13 cellular contexts compared by ENCODE assay signal in the genomic region with DNA sequence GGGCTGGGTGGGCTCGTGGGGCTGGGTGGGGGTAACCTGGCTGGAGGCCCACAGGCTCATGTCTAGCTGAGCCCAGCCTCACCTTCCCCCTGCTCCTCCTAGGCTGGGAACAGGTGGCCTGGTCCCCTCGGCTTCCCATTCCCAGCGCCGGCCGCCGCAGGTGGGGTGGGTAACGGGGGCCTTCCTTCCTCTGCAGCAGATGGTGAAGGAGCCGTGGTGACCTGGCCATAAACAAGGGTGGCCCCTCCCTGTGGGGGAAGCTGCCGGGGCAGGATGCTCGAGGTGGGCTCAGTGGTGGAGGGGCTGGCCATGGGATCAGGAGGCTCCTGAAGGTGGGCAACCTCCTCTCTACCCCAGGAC. TPM values are rescaled to one million over a fixed set of nuclear protein-coding genes. Genes with fewer than 3 reads are reported as not detected.
DNase-seq lines count a peak whose midpoint lies in the region; ATAC-seq and TF ChIP-seq lines count a peak whose summit lies in the region.
"Had no signal": no experiment of that assay in that cellular context is flagged by ENCODE, and none has a peak within 500 bp of the region (broad histone marks: within the 10 kb centered on the region; RNA-seq: fewer than 3 reads in every experiment).

No MANE protein-coding gene starts in this region.

- in situ Hi-C loops in IMR-90 (cut with MboI; ENCODE audit: low sequenced_read_pairs) = no loop called here
- in situ Hi-C loops in KBM-7 (cut with MboI; ENCODE audit: low pct_unique_long_range_greater_than_20kb, low sequenced_read_pairs) = loop anchor here (10.0 kb wide), 1 partner anchor 117 kb away; no protein-coding TSS in a partner anchor

- H3K18ac ChIP-seq in IMR-90 (ENCODE audit: low read depth, low read length) = no peak overlapping the region
- H3K18ac ChIP-seq in mesenchymal stem cell (ENCODE audit: low read depth in 1 of 2, low read length in 2 of 2) = peak overlapping the region in 1 of 2 experiments; percentile 92

- H3K27ac ChIP-seq in IMR-90 (ENCODE audit: insufficient read depth, low read length) (no peak overlapping the region), WERI-Rb-1 (peak overlapping the region; percentile 73), mesenchymal stem cell (ENCODE audit: low read length, poor library complexity, severe bottlenecking) (no peak overlapping the region)

- H2BK12ac ChIP-seq in mesenchymal stem cell (ENCODE audit: low read length in 2 of 2) = peak overlapping the region in 1 of 2 experiments; percentile 84

- H2BK5ac ChIP-seq in IMR-90 (ENCODE audit: low read depth, low read length, poor library complexity, severe bottlenecking) = no peak overlapping the region
- no peak overlapping the region for H2BK5ac ChIP-seq in mesenchymal stem cell (ENCODE audit: low read depth, low read length, poor library complexity, severe bottlenecking)

- no peaks in the 10 kb centered on the region for H4K20me1 ChIP-seq in IMR-90 (ENCODE audit: insufficient read depth, low read length)

- no peak for ATAC-seq in IMR-90 (ENCODE audit: low read depth)
- no peak for ATAC-seq in stimulated activated memory B cell treated with anti-CD40 and anti-IgM and Interleukin-4, amounts not matched to agents 10 μg/mL and 1 μg/mL and 100 μg/mL, for 72 hours
- ATAC-seq in HG03342 (IDR thresholded peaks at IDR 0.05; ENCODE audit: unreplicated experiment) = no peak
- ATAC-seq: CD8-positive, alpha-beta T cell had no signal

- H2AK5ac ChIP-seq in IMR-90 (ENCODE audit: low read depth, low read length) = peak overlapping the region; percentile 84
- H2AK5ac ChIP-seq in mesenchymal stem cell (ENCODE audit: low read length, severe bottlenecking) = no peak overlapping the region

- H3K9me1 ChIP-seq in IMR-90 (ENCODE audit: insufficient read depth, low read length) = no peaks in the 10 kb centered on the region

- H2BK15ac ChIP-seq in IMR-90 (ENCODE audit: low read depth, low read length) (no peak overlapping the region), mesenchymal stem cell (ENCODE audit: low read depth, poor library complexity, severe bottlenecking) (peak overlapping the region; percentile 38)

- H3K56ac ChIP-seq in IMR-90 (ENCODE audit: extremely low read depth, insufficient read depth, low read length) = no peak overlapping the region

- no peak overlapping the region for H3K9ac ChIP-seq in IMR-90 (ENCODE audit: low read depth, low read length)
- H3K9ac ChIP-seq in mesenchymal stem cell (ENCODE audit: low read length) = no peak overlapping the region

- POLR2A ChIA-PET in IMR-90 (lab: Charles Lee; ENCODE audit: unreplicated experiment) = no interaction called here

- H3K36me3 Mint-ChIP-seq in stimulated activated memory B cell treated with anti-CD40 and anti-IgM and Interleukin-4, amounts not matched to agents 10 μg/mL and 1 μg/mL and 100 μg/mL, for 72 hours = no peaks in the 10 kb centered on the region
- H3K36me3 Mint-ChIP-seq: CD8-positive, alpha-beta T cell had no signal

- no peak overlapping the region for H2AK9ac ChIP-seq in IMR-90 (replicated peaks; ENCODE audit: low read depth, low read length, poor library complexity)

- dilution Hi-C loops in IMR-90 (cut with HindIII; ENCODE audit: low sequenced_read_pairs, unreplicated experiment) = no loop called here

- no peaks in the 10 kb centered on the region for H3K27me3 ChIP-seq in IMR-90 (ENCODE audit: control insufficient read depth, insufficient read depth, low read length)
- no peaks in the 10 kb centered on the region for H3K27me3 ChIP-seq in WERI-Rb-1 (ENCODE audit: insufficient read depth, low read depth, severe bottlenecking)
- H3K27me3 ChIP-seq in mesenchymal stem cell (ENCODE audit: control insufficient read depth in 1 of 2, insufficient read depth in 1 of 2, low read length in 2 of 2) = peaks cover 0 to 22% of the 10 kb centered on the region in 2 experiments

- no peaks in the 10 kb centered on the region for H3K9me3 Mint-ChIP-seq in stimulated activated memory B cell treated with anti-CD40 and anti-IgM and Interleukin-4, amounts not matched to agents 10 μg/mL and 1 μg/mL and 100 μg/mL, for 72 hours
- H3K9me3 Mint-ChIP-seq: CD8-positive, alpha-beta T cell; GM23338 had no signal

- H3K4me2 ChIP-seq in IMR-90 (ENCODE audit: low read depth, low read length) = no peak overlapping the region
- H3K4me2 ChIP-seq in mesenchymal stem cell (ENCODE audit: low read length, poor library complexity, severe bottlenecking) = no peak overlapping the region
- H3K4me2 ChIP-seq: GM23338 had no signal

- H3K23ac ChIP-seq in IMR-90 (ENCODE audit: low read depth, low read length) = no peak overlapping the region
- H3K23ac ChIP-seq in mesenchymal stem cell (ENCODE audit: low read length in 2 of 2) = no peak overlapping the region

- no peak overlapping the region for H3K4ac ChIP-seq in IMR-90 (ENCODE audit: low read depth, low read length)
- peak overlapping the region; percentile 3 to 90 for H3K4ac ChIP-seq in mesenchymal stem cell (ENCODE audit: low read depth in 1 of 2, low read length in 2 of 2)

- H2BK120ac ChIP-seq in IMR-90 (ENCODE audit: low read depth, low read length) = no peak overlapping the region
- H2BK120ac ChIP-seq in mesenchymal stem cell (ENCODE audit: low read depth, low read length) = peak overlapping the region; percentile 87

- H3K4me1 Mint-ChIP-seq in stimulated activated memory B cell treated with anti-CD40 and anti-IgM and Interleukin-4, amounts not matched to agents 10 μg/mL and 1 μg/mL and 100 μg/mL, for 72 hours = peaks cover 54% of the 10 kb centered on the region

- H3K27me3 Mint-ChIP-seq in stimulated activated memory B cell treated with anti-CD40 and anti-IgM and Interleukin-4, amounts not matched to agents 10 μg/mL and 1 μg/mL and 100 μg/mL, for 72 hours = peaks cover 11% of the 10 kb centered on the region

- H2AFZ ChIP-seq in IMR-90 (replicated peaks; ENCODE audit: low read length, poor library complexity) = no peak overlapping the region
- H2AFZ ChIP-seq in mesenchymal stem cell (ENCODE audit: low read depth, low read length) = no peak overlapping the region
- H2AFZ ChIP-seq: GM23338 had no signal

- no peak overlapping the region for H3K4me3 ChIP-seq in IMR-90 (ENCODE audit: insufficient read depth, low read depth, low read length)
- no peak overlapping the region for H3K4me3 ChIP-seq in WERI-Rb-1 (ENCODE audit: low read depth, low read length)
- no peak overlapping the region for H3K4me3 ChIP-seq in mesenchymal stem cell (ENCODE audit: insufficient read depth in 1 of 2, low read depth in 1 of 2, low read length in 2 of 2)
- H3K4me3 ChIP-seq: GM23338 had no signal

- H2BK20ac ChIP-seq in IMR-90 (ENCODE audit: low read depth, low read length) = no peak overlapping the region

- TF ChIP-seq RAD21 in IMR-90 (IDR thresholded peaks at IDR 0.05; ENCODE audit: low read length) = no peak

- intact Hi-C loops in IMR-90 (cut with micrococcal nuclease) = no loop called here

- no TSS peak for BruUV-seq in IMR-90 (replicated peaks; lab: Mats Ljungman, UMichigan)

- H3K36me3 ChIP-seq in IMR-90 (ENCODE audit: control insufficient read depth, insufficient read depth, low read length) (no peaks in the 10 kb centered on the region), WERI-Rb-1 (no peaks in the 10 kb centered on the region), mesenchymal stem cell (ENCODE audit: control insufficient read depth in 1 of 2, insufficient read depth in 2 of 2, low read depth in 1 of 2, low read length in 2 of 2) (no peaks in the 10 kb centered on the region)

- no peak overlapping the region for H4K8ac ChIP-seq in IMR-90 (ENCODE audit: low read depth in 2 of 2, low read length in 2 of 2)
- H4K8ac ChIP-seq in mesenchymal stem cell (ENCODE audit: low read length) = peak overlapping the region; percentile 15

- H3K4me1 ChIP-seq in IMR-90 (ENCODE audit: control insufficient read depth, insufficient read depth, low read length) (peaks cover 12% of the 10 kb centered on the region; the same call in 1 of the 2 replicates), mesenchymal stem cell (ENCODE audit: control insufficient read depth, insufficient read depth, low read depth, low read length) (peaks cover 88% of the 10 kb centered on the region)

- no peak for TF ChIP-seq POLR2A in IMR-90 (IDR thresholded peaks at IDR 0.05; ENCODE audit: low read depth, low read length)

- H3K14ac ChIP-seq in IMR-90 (replicated peaks; ENCODE audit: low read depth, low read length) = no peak overlapping the region
- H3K14ac ChIP-seq in mesenchymal stem cell (ENCODE audit: low read length in 2 of 2) = no peak overlapping the region

- TF ChIP-seq CTCF in IMR-90 (conservative IDR thresholded peaks at IDR 0.05; ENCODE audit: low read depth, low read length) (no peak), WERI-Rb-1 (IDR thresholded peaks at IDR 0.05; ENCODE audit: low read depth, low read length) (no peak), GM20000 (IDR thresholded peaks at IDR 0.05; ENCODE audit: extremely low read depth, missing control alignments) (no peak)

- no peak overlapping the region for H4K91ac ChIP-seq in IMR-90 (ENCODE audit: insufficient read depth, low read depth, low read length)
- peak overlapping the region; percentile 94 for H4K91ac ChIP-seq in mesenchymal stem cell (ENCODE audit: low read length)

- no CpG with 5 or more reads among the region's 10 CpGs for WGBS in IMR-90 (ENCODE audit: extremely low coverage in 2 of 2, insufficient read length in 1 of 2), 2 experiments
- 80% methylated on average over 9 of the region's 10 CpGs for WGBS in mesenchymal stem cell

- CTCF ChIA-PET in IMR-90 (lab: Yijun Ruan, JAX) = no interaction called here

- no peaks in the 10 kb centered on the region for H3K9me3 ChIP-seq in IMR-90 (ENCODE audit: control insufficient read depth, insufficient read depth, low read length)
- no peaks in the 10 kb centered on the region for H3K9me3 ChIP-seq in WERI-Rb-1 (ENCODE audit: severe bottlenecking)
- H3K9me3 ChIP-seq in mesenchymal stem cell (ENCODE audit: control insufficient read depth, low read length) = no peaks in the 10 kb centered on the region

- H3K79me1 ChIP-seq in IMR-90 (ENCODE audit: low read depth in 1 of 2, low read length in 2 of 2) (no peaks in the 10 kb centered on the region), mesenchymal stem cell (replicated peaks; ENCODE audit: low read length, poor library complexity, severe bottlenecking) (no peaks in the 10 kb centered on the region)

- peak overlapping the region; percentile 76 for H3K27ac Mint-ChIP-seq in stimulated activated memory B cell treated with anti-CD40 and anti-IgM and Interleukin-4, amounts not matched to agents 10 μg/mL and 1 μg/mL and 100 μg/mL, for 72 hours
- H3K27ac Mint-ChIP-seq: CD8-positive, alpha-beta T cell; GM23338 had no signal

- no peak overlapping the region for H4K5ac ChIP-seq in IMR-90 (ENCODE audit: low read depth, low read length)

- DNase-seq in IMR-90 (no peak), WERI-Rb-1 (peak; percentile 72), mesenchymal stem cell (no peak), SKM-1 (lab: John Stamatoyannopoulos, UW; ENCODE audit: unreplicated experiment) (no peak), KBM-7 (no peak), GM20000 (ENCODE audit: low spot score) (no peak)
- DNase-seq: CD8-positive, alpha-beta T cell; NCI-H1930; NCI-H748 treated with DMSO at 0.1 percent for 48 hours; RPMI8226 had no signal

- no peak overlapping the region for H3K4me3 Mint-ChIP-seq in stimulated activated memory B cell treated with anti-CD40 and anti-IgM and Interleukin-4, amounts not matched to agents 10 μg/mL and 1 μg/mL and 100 μg/mL, for 72 hours
- H3K4me3 Mint-ChIP-seq: CD8-positive, alpha-beta T cell; GM23338 had no signal

RNA-seq across cellular contexts. Expression of gene EGFL7, which starts 41.0 kb away (rescaled TPM):
- total RNA-seq in IMR-90 (2012; rRNA removed) = 1.4 and 2.2 TPM in 2 replicates
- polyA plus RNA-seq in IMR-90 (2012; rRNA removed) = 10.4 and 16.4 TPM in 2 replicates
- polyA plus RNA-seq in IMR-90 (2012; cell fraction: cytosol; rRNA removed) = 9.6 and 22.1 TPM in 2 replicates
- 7.1 and 18.2 TPM in 2 replicates for polyA plus RNA-seq in IMR-90 (2012; cell fraction: nucleus; rRNA removed; ENCODE audit: low replicate concordance)
- polyA plus RNA-seq in mesenchymal stem cell (2013, experiment 1 of 2) = 29.0 TPM
- 30.0 TPM for polyA plus RNA-seq in mesenchymal stem cell (2013, experiment 2 of 2)
- total RNA-seq: CD8-positive, alpha-beta T cell had no signal
